ENCODE assay signal across 13 cellular contexts in the genomic region with DNA sequence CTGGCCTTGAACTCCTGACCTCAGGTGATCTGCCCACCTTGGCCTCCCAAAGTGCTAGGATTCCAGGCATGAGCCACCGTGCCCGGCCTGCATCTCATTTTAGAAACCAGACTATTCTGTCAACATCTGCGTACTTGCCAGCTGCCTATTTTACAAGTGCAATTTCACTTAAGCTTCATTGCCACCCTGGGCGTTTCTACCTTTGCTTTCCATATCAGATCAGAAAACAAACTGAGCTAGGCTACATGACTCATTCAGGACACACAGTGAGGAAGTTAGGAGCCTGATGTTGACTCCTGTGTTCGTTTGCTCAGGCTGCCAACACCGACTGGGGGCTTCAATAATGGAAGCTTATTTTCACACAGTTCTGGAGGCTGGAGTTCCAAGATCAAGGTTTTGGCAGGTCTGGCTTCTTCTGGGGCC. TPM values are rescaled to one million over a fixed set of nuclear protein-coding genes. Genes with fewer than 3 reads are reported as not detected.
DNase-seq lines count a peak whose midpoint lies in the region; ATAC-seq and TF ChIP-seq lines count a peak whose summit lies in the region.
"Had no signal": no experiment of that assay in that cellular context is flagged by ENCODE, and none has a peak within 500 bp of the region (broad histone marks: within the 10 kb centered on the region; RNA-seq: fewer than 3 reads in every experiment).

No MANE protein-coding gene starts in this region.

- intact Hi-C loops in CD8-positive, alpha-beta T cell (cut with DNase I, micrococcal nuclease): no loop called here

- POLR2A ChIA-PET in CD8-positive, alpha-beta T cell (lab: Charles Lee): no interaction called here

- no peaks in the 10 kb centered on the region for H3K36me3 ChIP-seq in CD8-positive, alpha-beta T cell (ENCODE audit: insufficient read depth, low read length)

- peak overlapping the region; percentile 52 for H3K27ac ChIP-seq in 22Rv1
- no peak overlapping the region for H3K27ac ChIP-seq in CD8-positive, alpha-beta T cell (ENCODE audit: low read depth, low read length)

- no peaks in the 10 kb centered on the region for H3K27me3 Mint-ChIP-seq in activated T-helper 17 cell treated with anti-CD3 and anti-CD28 coated beads, Interleukin-2, amount 50 U/mL, for 72 hours
- peaks cover 2% of the 10 kb centered on the region for H3K27me3 Mint-ChIP-seq in CD8-positive, alpha-beta T cell (ENCODE audit: low read depth)
- H3K27me3 Mint-ChIP-seq: natural killer cell treated with Interleukin-12 subunit alpha and Interleukin-12 subunit beta and Interleukin-15 and Interleukin-18, amount 100 ng/mL, for 72 hours had no signal

- H3K4me1 Mint-ChIP-seq in activated T-helper 17 cell treated with anti-CD3 and anti-CD28 coated beads, Interleukin-2, amount 50 U/mL, for 72 hours: no peaks in the 10 kb centered on the region
- no peaks in the 10 kb centered on the region for H3K4me1 Mint-ChIP-seq in CD8-positive, alpha-beta T cell (ENCODE audit: low read depth)

- peak; percentile 83 for DNase-seq in HT-29 (ENCODE audit: low spot score)
- peak; percentile 36 for DNase-seq in kidney tubule cell (ENCODE audit: low spot score)
- DNase-seq in CD8-positive, alpha-beta T cell: no peak
- DNase-seq: activated T-cell treated with anti-CD3 and anti-CD28 coated beads for 4 hours, erythroblast, GF-D8, NCI-H2029 treated with DMSO at 0.1 percent for 48 hours had no signal

- no peak overlapping the region for H3K4me3 Mint-ChIP-seq in activated T-helper 17 cell treated with anti-CD3 and anti-CD28 coated beads, Interleukin-2, amount 50 U/mL, for 72 hours
- no peak overlapping the region for H3K4me3 Mint-ChIP-seq in CD8-positive, alpha-beta T cell
- H3K4me3 Mint-ChIP-seq: natural killer cell treated with Interleukin-12 subunit alpha and Interleukin-12 subunit beta and Interleukin-15 and Interleukin-18, amount 100 ng/mL, for 72 hours had no signal

- H3K36me3 Mint-ChIP-seq in activated T-helper 17 cell treated with anti-CD3 and anti-CD28 coated beads, Interleukin-2, amount 50 U/mL, for 72 hours (ENCODE audit: low read depth): no peaks in the 10 kb centered on the region
- no peaks in the 10 kb centered on the region for H3K36me3 Mint-ChIP-seq in CD8-positive, alpha-beta T cell
- H3K36me3 Mint-ChIP-seq: natural killer cell treated with Interleukin-12 subunit alpha and Interleukin-12 subunit beta and Interleukin-15 and Interleukin-18, amount 100 ng/mL, for 72 hours had no signal

- H3K9me3 Mint-ChIP-seq in activated T-helper 17 cell treated with anti-CD3 and anti-CD28 coated beads, Interleukin-2, amount 50 U/mL, for 72 hours: no peaks in the 10 kb centered on the region
- H3K9me3 Mint-ChIP-seq in CD8-positive, alpha-beta T cell: no peaks in the 10 kb centered on the region
- H3K9me3 Mint-ChIP-seq: natural killer cell treated with Interleukin-12 subunit alpha and Interleukin-12 subunit beta and Interleukin-15 and Interleukin-18, amount 100 ng/mL, for 72 hours had no signal

- H3K27ac Mint-ChIP-seq in activated T-helper 17 cell treated with anti-CD3 and anti-CD28 coated beads, Interleukin-2, amount 50 U/mL, for 72 hours: peak overlapping the region; percentile 30
- no peak overlapping the region for H3K27ac Mint-ChIP-seq in CD8-positive, alpha-beta T cell
- H3K27ac Mint-ChIP-seq: natural killer cell treated with Interleukin-12 subunit alpha and Interleukin-12 subunit beta and Interleukin-15 and Interleukin-18, amount 100 ng/mL, for 72 hours had no signal

- H3K27me3 ChIP-seq in CD8-positive, alpha-beta T cell (ENCODE audit: insufficient read depth, low read length): no peaks in the 10 kb centered on the region

- H3K4me1 ChIP-seq in CD8-positive, alpha-beta T cell (ENCODE audit: insufficient read depth, low read length): peaks cover 4% of the 10 kb centered on the region

- no peak for TF ChIP-seq CTCF in 22Rv1 (IDR thresholded peaks at IDR 0.05)
- TF ChIP-seq CTCF in CD8-positive, alpha-beta T cell (IDR thresholded peaks at IDR 0.05): no peak

- CTCF ChIA-PET in CD8-positive, alpha-beta T cell (lab: Charles Lee): interaction anchor here (1.0 to 11.4 kb wide), 2 partner anchors 97 to 108 kb away, joined by 3 to 159 read pairs; no protein-coding TSS in a partner anchor

- ATAC-seq in activated T-helper 17 cell treated with anti-CD3 and anti-CD28 coated beads, Interleukin-2, amount 50 U/mL, for 72 hours (replicated peaks): no peak
- ATAC-seq in GM19324 (IDR thresholded peaks at IDR 0.05; ENCODE audit: low FRiP score, unreplicated experiment): no peak
- ATAC-seq in CD8-positive, alpha-beta T cell: no peak
- ATAC-seq in HG02938 (IDR thresholded peaks at IDR 0.05; ENCODE audit: unreplicated experiment): no peak
- ATAC-seq in GM18858 (IDR thresholded peaks at IDR 0.05; ENCODE audit: unreplicated experiment): no peak
- ATAC-seq: natural killer cell treated with Interleukin-12 subunit alpha and Interleukin-12 subunit beta and Interleukin-15 and Interleukin-18, amount 100 ng/mL, for 72 hours had no signal

- no peak overlapping the region for H3K4me3 ChIP-seq in CD8-positive, alpha-beta T cell (ENCODE audit: low read depth, low read length)

- H3K9me3 ChIP-seq in CD8-positive, alpha-beta T cell (ENCODE audit: low read length): no peaks in the 10 kb centered on the region

RNA-seq across cellular contexts. Expression of gene KLHL25, which starts 42.3 kb away (rescaled TPM):
- 17.9 and 23.6 TPM in 2 replicates for total RNA-seq in HT-29 (2014; rRNA removed; shearing (Covaris generic))
- 1 to 10 TPM; 3.4 to 4.6 TPM for total RNA-seq in activated T-helper 17 cell treated with anti-CD3 and anti-CD28 coated beads, Interleukin-2, amount 50 U/mL, for 72 hours
- total RNA-seq in CD8-positive, alpha-beta T cell: 1 to 10 TPM; 4.3 to 4.9 TPM

Comparison
In these comparisons a context has a peak if more than half of its experiments do, and no peak if none do; other contexts are left out.
1. DNase-seq: peak in HT-29 (single experiment) and kidney tubule cell (single experiment); none in CD8-positive, alpha-beta T cell (0 of 7).